ENCODE assay signal across 8 cellular contexts in genomic region chr16:2970563-2970962, GRCh38. TPM values are rescaled to one million over a fixed set of nuclear protein-coding genes. Genes with fewer than 3 reads are reported as not detected.
DNase-seq lines count a peak whose midpoint lies in the region; ATAC-seq and TF ChIP-seq lines count a peak whose summit lies in the region.

No MANE protein-coding gene starts in this region.

- POLR2A ChIA-PET in naive thymus-derived CD8-positive, alpha-beta T cell (lab: Charles Lee): interaction anchor here (1.1 to 1.7 kb wide), 2 partner anchors 10 to 59 kb away, joined by 3 to 5 read pairs; partner anchors contain the start of genes FLYWCH1 and PKMYT1

- peak overlapping the region; percentile 70 for H3K4me3 ChIP-seq in Jurkat, Clone E6-1 (ENCODE audit: low read length)
- peak overlapping the region; percentile 51 for H3K4me3 ChIP-seq in brain microvascular endothelial cell (ENCODE audit: low read depth, low read length)

- H3K36me3 Mint-ChIP-seq in naive thymus-derived CD8-positive, alpha-beta T cell: no peaks in the 10 kb centered on the region

- no peak for DNase-seq in Jurkat, Clone E6-1 (ENCODE audit: low read depth, low spot score)
- DNase-seq in brain microvascular endothelial cell (no peak), NCI-H2171 treated with DMSO at 0.1 percent for 48 hours (lab: John Stamatoyannopoulos, UW) (no peak), pons (ENCODE audit: low spot score) (no peak)
- no peak for DNase-seq in naive thymus-derived CD8-positive, alpha-beta T cell

- H3K27me3 ChIP-seq in brain microvascular endothelial cell (replicated peaks): peaks cover 22% of the 10 kb centered on the region

- peaks cover 3 to 40% (median 24%) of the 10 kb centered on the region in 5 donors for H3K27me3 Mint-ChIP-seq in naive thymus-derived CD8-positive, alpha-beta T cell

- peaks cover 0 to 4% (median 0%) of the 10 kb centered on the region in 9 donors for H3K9me3 Mint-ChIP-seq in naive thymus-derived CD8-positive, alpha-beta T cell

- peak overlapping the region; percentile 28 to 67 (median 52) for H3K4me3 Mint-ChIP-seq in naive thymus-derived CD8-positive, alpha-beta T cell

- no peaks in the 10 kb centered on the region for H3K36me3 ChIP-seq in brain microvascular endothelial cell (replicated peaks)

- ATAC-seq in naive thymus-derived CD8-positive, alpha-beta T cell: no peak
- ATAC-seq in HG02840 (IDR thresholded peaks at IDR 0.05; ENCODE audit: low FRiP score, unreplicated experiment): no peak
- ATAC-seq in HG02798 (IDR thresholded peaks at IDR 0.05; ENCODE audit: poor library complexity, unreplicated experiment): no peak

- TF ChIP-seq CTCF in C4-2B (conservative IDR thresholded peaks at IDR 0.05): no peak
- TF ChIP-seq CTCF in brain microvascular endothelial cell (IDR thresholded peaks at IDR 0.05; ENCODE audit: low read depth, low read length, missing control alignments): no peak

- in situ Hi-C loops in brain microvascular endothelial cell (cut with HindIII; ENCODE audit: low pct_ligation_motif_present, low sequenced_read_pairs): no loop called here

- peaks cover 10 to 22% (median 15%) of the 10 kb centered on the region in 4 donors for H3K4me1 Mint-ChIP-seq in naive thymus-derived CD8-positive, alpha-beta T cell

- H3K27ac ChIP-seq in C4-2B: peak overlapping the region; percentile 92
- H3K27ac ChIP-seq in brain microvascular endothelial cell: no peak overlapping the region

- H3K27ac Mint-ChIP-seq in naive thymus-derived CD8-positive, alpha-beta T cell: no peak overlapping the region

RNA-seq across cellular contexts. Expression of gene PAQR4, which starts 1.4 kb away (rescaled TPM):
- polyA plus RNA-seq in Jurkat, Clone E6-1 (2012; ENCODE audit: insufficient read depth, insufficient read length): 33.2 TPM
- total RNA-seq in naive thymus-derived CD8-positive, alpha-beta T cell: under 1 TPM; 0.27 to 0.60 TPM
- under 1 TPM in 2 of 3 donors, not detected in 1; 0.28 to 0.79 TPM for polyA plus RNA-seq in naive thymus-derived CD8-positive, alpha-beta T cell

RNA-seq across cellular contexts. Expression of gene KREMEN2, which starts 6.5 kb away (rescaled TPM):
- 0.82 TPM for polyA plus RNA-seq in Jurkat, Clone E6-1 (2012; ENCODE audit: insufficient read depth, insufficient read length)
- total RNA-seq in naive thymus-derived CD8-positive, alpha-beta T cell: not detected
- polyA plus RNA-seq in naive thymus-derived CD8-positive, alpha-beta T cell: not detected

RNA-seq across cellular contexts. Expression of gene PKMYT1, which starts 9.7 kb away (rescaled TPM):
- polyA plus RNA-seq in Jurkat, Clone E6-1 (2012; ENCODE audit: insufficient read depth, insufficient read length): 147 TPM
- total RNA-seq in naive thymus-derived CD8-positive, alpha-beta T cell: not detected
- under 1 TPM in 1 of 3 donors, not detected in 2; 0.37 TPM for polyA plus RNA-seq in naive thymus-derived CD8-positive, alpha-beta T cell

RNA-seq across cellular contexts. Expression of gene CLDN9, which starts 42.2 kb away (rescaled TPM):
- not detected for polyA plus RNA-seq in Jurkat, Clone E6-1 (2012; ENCODE audit: insufficient read depth, insufficient read length)
- total RNA-seq in naive thymus-derived CD8-positive, alpha-beta T cell: not detected
- polyA plus RNA-seq in naive thymus-derived CD8-positive, alpha-beta T cell: not detected

RNA-seq across cellular contexts. Expression of gene CLDN6, which starts 47.4 kb away (rescaled TPM):
- polyA plus RNA-seq in Jurkat, Clone E6-1 (2012; ENCODE audit: insufficient read depth, insufficient read length): not detected
- total RNA-seq in naive thymus-derived CD8-positive, alpha-beta T cell: not detected
- not detected for polyA plus RNA-seq in naive thymus-derived CD8-positive, alpha-beta T cell
